In the genomic region with DNA sequence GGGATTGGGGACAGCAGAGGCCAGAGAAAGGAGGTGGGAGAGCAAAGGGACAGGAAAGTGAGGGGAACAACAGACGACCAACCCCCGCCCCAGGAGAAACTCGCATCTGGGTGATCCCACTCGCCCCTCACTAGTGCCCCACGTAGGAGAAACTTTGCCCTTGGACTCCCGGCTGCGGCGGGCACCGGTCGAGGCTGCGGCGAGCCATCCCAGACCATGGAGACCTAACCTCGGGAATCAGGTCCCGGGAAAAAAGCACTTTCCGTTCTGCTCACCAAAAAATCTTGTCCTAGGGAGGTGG, we compare ENCODE assay signal across 8 cellular contexts. TPM values are rescaled to one million over a fixed set of nuclear protein-coding genes. Genes with fewer than 3 reads are reported as not detected.
DNase-seq lines count a peak whose midpoint lies in the region; ATAC-seq and TF ChIP-seq lines count a peak whose summit lies in the region.

No MANE protein-coding gene starts in this region.

- H3K27ac Mint-ChIP-seq in CD4-positive, alpha-beta memory T cell: peak overlapping the region; percentile 80 to 92 (median 90)
- no peak overlapping the region for H3K27ac Mint-ChIP-seq in neural crest cell (ENCODE audit: unreplicated experiment)

- TF ChIP-seq CTCF in neural crest cell (conservative IDR thresholded peaks at IDR 0.05): no peak

- H3K4me3 ChIP-seq in CD4-positive, alpha-beta memory T cell (ENCODE audit: low read length in 2 of 2): peak overlapping the region; percentile 84 to 92
- H3K4me3 ChIP-seq in Karpas-422 (ENCODE audit: low read length) (peak overlapping the region; percentile 77), duodenal mucosa (ENCODE audit: low read depth in 1 of 2, low read length in 2 of 2) (peak overlapping the region; percentile 72 to 76)

- peak overlapping the region; percentile 70 for H3K4me2 ChIP-seq in Karpas-422 (ENCODE audit: low read depth, low read length, poor library complexity, severe bottlenecking)

- no peaks in the 10 kb centered on the region for H3K9me2 ChIP-seq in Karpas-422 (replicated peaks; ENCODE audit: insufficient read depth, low read length)

- H2AFZ ChIP-seq in Karpas-422 (ENCODE audit: low read length): peak overlapping the region; percentile 87

- intact Hi-C loops in CD4-positive, alpha-beta memory T cell (cut with micrococcal nuclease): loop anchor here (10.0 kb wide), 3 partner anchors 481 to 679 kb away; partner anchors contain the start of gene DIPK1A

- peak overlapping the region; percentile 52 for H3K27ac ChIP-seq in CD4-positive, alpha-beta memory T cell (ENCODE audit: low read depth, low read length)
- H3K27ac ChIP-seq in Karpas-422 (ENCODE audit: low read length): peak overlapping the region; percentile 66
- H3K27ac ChIP-seq in duodenal mucosa (ENCODE audit: low read depth, low read length): no peak overlapping the region

- H3K9me3 ChIP-seq in CD4-positive, alpha-beta memory T cell (ENCODE audit: control insufficient read depth in 1 of 2, low read length in 2 of 2): no peaks in the 10 kb centered on the region
- no peaks in the 10 kb centered on the region for H3K9me3 ChIP-seq in Karpas-422 (ENCODE audit: low read length)
- no peaks in the 10 kb centered on the region for H3K9me3 ChIP-seq in duodenal mucosa (ENCODE audit: control insufficient read depth in 1 of 2, low read length in 2 of 2)

- H3K4me3 Mint-ChIP-seq in CD4-positive, alpha-beta memory T cell: peak overlapping the region; percentile 89 to 97 (median 92)
- peak overlapping the region; percentile 75 for H3K4me3 Mint-ChIP-seq in neural crest cell

- peaks cover 0 to 1% (median 0%) of the 10 kb centered on the region in 8 donors for H3K9me3 Mint-ChIP-seq in CD4-positive, alpha-beta memory T cell
- H3K9me3 Mint-ChIP-seq in neural crest cell: no peaks in the 10 kb centered on the region

- peaks cover 16% of the 10 kb centered on the region for H3K79me2 ChIP-seq in Karpas-422 (ENCODE audit: low read length)

- H3K4me1 Mint-ChIP-seq in CD4-positive, alpha-beta memory T cell: peaks cover 15 to 72% (median 36%) of the 10 kb centered on the region in 4 donors
- peaks cover 45% of the 10 kb centered on the region for H3K4me1 Mint-ChIP-seq in neural crest cell

- no peak for ATAC-seq in activated CD4-positive, CD25-positive, alpha-beta regulatory T cell treated with anti-CD3 and anti-CD28 coated beads, Interleukin-2, amount 50 U/mL, for 24 hours

- no peak for DNase-seq in CD4-positive, alpha-beta memory T cell
- no peak for DNase-seq in Karpas-422
- DNase-seq in neural crest cell (ENCODE audit: low read depth, low spot score): no peak
- DNase-seq in NCI-H187 treated with DMSO at 0.1 percent for 48 hours (lab: John Stamatoyannopoulos, UW): no peak
- no peak for DNase-seq in NCI-H82 (lab: John Stamatoyannopoulos, UW)
- no peak for DNase-seq in NK-92 (lab: John Stamatoyannopoulos, UW; ENCODE audit: unreplicated experiment)

- peaks cover 6 to 41% of the 10 kb centered on the region in 2 donors for H3K36me3 Mint-ChIP-seq in CD4-positive, alpha-beta memory T cell
- peaks cover 3% of the 10 kb centered on the region for H3K36me3 Mint-ChIP-seq in neural crest cell (ENCODE audit: low read depth)

- CTCF ChIA-PET in CD4-positive, alpha-beta memory T cell (lab: Charles Lee; ENCODE audit: partially characterized antibody): interaction anchor here (1.7 to 6.9 kb wide), 6 partner anchors 8 to 171 kb away, joined by 4 to 135 read pairs (median 20); no protein-coding TSS in a partner anchor

- no peaks in the 10 kb centered on the region for H4K20me1 ChIP-seq in Karpas-422 (ENCODE audit: insufficient read depth, low read depth, low read length)

- H3K9ac ChIP-seq in Karpas-422 (ENCODE audit: low read length): peak overlapping the region; percentile 84
- peak overlapping the region; percentile 56 to 57 for H3K9ac ChIP-seq in duodenal mucosa (ENCODE audit: low read depth in 1 of 2, low read length in 2 of 2)

- peaks cover 36% of the 10 kb centered on the region for H3K4me1 ChIP-seq in CD4-positive, alpha-beta memory T cell (ENCODE audit: insufficient read depth, low read length)
- H3K4me1 ChIP-seq in Karpas-422 (ENCODE audit: low read length) (peaks cover 26% of the 10 kb centered on the region), duodenal mucosa (ENCODE audit: control insufficient read depth in 1 of 2, insufficient read depth in 2 of 2, low read length in 2 of 2) (peaks cover 30 to 54% of the 10 kb centered on the region in 2 donors)

- no peaks in the 10 kb centered on the region for H3K36me3 ChIP-seq in CD4-positive, alpha-beta memory T cell (ENCODE audit: insufficient read depth, low read length)
- H3K36me3 ChIP-seq in Karpas-422 (ENCODE audit: insufficient read depth, low read length) (no peaks in the 10 kb centered on the region), duodenal mucosa (ENCODE audit: control insufficient read depth in 1 of 2, insufficient read depth in 2 of 2, low read length in 2 of 2) (no peaks in the 10 kb centered on the region)

- no peaks in the 10 kb centered on the region for H3K27me3 Mint-ChIP-seq in CD4-positive, alpha-beta memory T cell
- peaks cover 96% of the 10 kb centered on the region for H3K27me3 Mint-ChIP-seq in neural crest cell (ENCODE audit: low read depth)

- POLR2A ChIA-PET in CD4-positive, alpha-beta memory T cell (lab: Charles Lee; ENCODE audit: partially characterized antibody): interaction anchor here (0.7 to 6.8 kb wide), 13 partner anchors 8 to 348 kb away, joined by 3 to 154 read pairs (median 12); partner anchors contain the start of genes GLMN, RPAP2 and RPL5

- H3K27me3 ChIP-seq in CD4-positive, alpha-beta memory T cell (ENCODE audit: insufficient read depth, low read length): no peaks in the 10 kb centered on the region
- H3K27me3 ChIP-seq in Karpas-422 (ENCODE audit: low read length): no peaks in the 10 kb centered on the region
- peaks cover 47 to 78% of the 10 kb centered on the region in 2 donors for H3K27me3 ChIP-seq in duodenal mucosa (ENCODE audit: control insufficient read depth in 1 of 2, insufficient read depth in 2 of 2, low read length in 2 of 2)

RNA-seq across cellular contexts. Expression of gene GFI1, which starts 2.6 kb away (rescaled TPM):
- 10 to 100 TPM; 30.6 to 33.2 TPM for total RNA-seq in CD4-positive, alpha-beta memory T cell
- 10 to 100 TPM in 1 of 2 donors, 1 to 10 TPM in 1; 7.8 to 12.1 TPM for polyA plus RNA-seq in CD4-positive, alpha-beta memory T cell
- 10.2 and 10.8 TPM in 2 replicates for total RNA-seq in Karpas-422 (2014; rRNA removed; shearing (Covaris generic); ENCODE audit: low replicate concordance)
- 0.11 and 0.16 TPM in 2 replicates for total RNA-seq in neural crest cell
